Comparison of ENCODE assay signal across 34 cellular contexts in genomic region chr1:14294860-14295259, GRCh38.
"Had no signal": no experiment of that assay in that cellular context is flagged by ENCODE, and none has a peak within 500 bp of the region (broad histone marks: within the 10 kb centered on the region; RNA-seq: fewer than 3 reads in every experiment).

No MANE protein-coding gene starts in this region.

- ATAC-seq: activated naive CD4-positive, alpha-beta T cell treated with anti-CD3 and anti-CD28 coated beads, Interleukin-2, amount 50 U/mL, for 72 hours; activated T-cell treated with anti-CD3 and anti-CD28 coated beads, Interleukin-2, amount 50 U/mL, for 4 hours; PC-3 had no signal

- H3K36me3 ChIP-seq: adrenal gland, brain microvascular endothelial cell, cardiac muscle cell, Peyer's patch had no signal

- DNase-seq: activated B cell treated with CpG ODN at 0.5 μM for 24 hours; activated CD4-positive, alpha-beta memory T cell treated with anti-CD3 and anti-CD28 coated beads for 36 hours; activated CD4-positive, alpha-beta T cell treated with anti-CD3 and anti-CD28 coated beads for 4 hours; activated CD4-positive, alpha-beta T cell treated with anti-CD3 and anti-CD28 coated beads, Interleukin-2, amount 50 U/mL, for 1 hour; activated CD4-positive, CD25-positive, alpha-beta regulatory T cell treated with anti-CD3 and anti-CD28 coated beads, Interleukin-2, amount 50 U/mL, for 72 hours; activated CD8-positive, alpha-beta memory T cell treated with anti-CD3 and anti-CD28 coated beads, Interleukin-2, amount 50 U/mL, for 4 hours; activated gamma-delta T cell treated with Interleukin-2 at 50 U/mL for 16 hours; activated naive CD4-positive, alpha-beta T cell treated with anti-CD3 and anti-CD28 coated beads for 36 hours; activated T-cell treated with anti-CD3 and anti-CD28 coated beads for 4 hours; activated T-cell treated with anti-CD3 and anti-CD28 coated beads, Interleukin-2, amount 50 U/mL, for 4 hours; adrenal gland; brain microvascular endothelial cell; KG1; NCI-H1048; NCI-H1105 treated with DMSO at 0.1 percent for 48 hours; NCI-H1436; NCI-H1694; NCI-H1930; NCI-H2081 treated with DMSO at 0.1 percent for 48 hours; NCI-H226; NCI-H446 treated with DMSO at 0.1 percent for 48 hours; NCI-H524; NCI-H69; NCI-H82; PC-3; Peyer's patch; Right ventricle myocardium superior; SW 1271; T-helper 1 cell; T-helper 2 cell; T-helper 9 cell had no signal

- H3K4me3 ChIP-seq: adrenal gland, cardiac muscle cell, Peyer's patch had no signal

- H3K9me3 ChIP-seq: adrenal gland, Peyer's patch had no signal

- H3K27me3 ChIP-seq: adrenal gland, brain microvascular endothelial cell, cardiac muscle cell, Peyer's patch had no signal

- H3K27ac ChIP-seq: adrenal gland, brain microvascular endothelial cell, cardiac muscle cell, Peyer's patch, VCaP had no signal

- H3K4me1 ChIP-seq: adrenal gland, Peyer's patch had no signal
